7 cellular contexts compared by ENCODE assay signal in the genomic region with DNA sequence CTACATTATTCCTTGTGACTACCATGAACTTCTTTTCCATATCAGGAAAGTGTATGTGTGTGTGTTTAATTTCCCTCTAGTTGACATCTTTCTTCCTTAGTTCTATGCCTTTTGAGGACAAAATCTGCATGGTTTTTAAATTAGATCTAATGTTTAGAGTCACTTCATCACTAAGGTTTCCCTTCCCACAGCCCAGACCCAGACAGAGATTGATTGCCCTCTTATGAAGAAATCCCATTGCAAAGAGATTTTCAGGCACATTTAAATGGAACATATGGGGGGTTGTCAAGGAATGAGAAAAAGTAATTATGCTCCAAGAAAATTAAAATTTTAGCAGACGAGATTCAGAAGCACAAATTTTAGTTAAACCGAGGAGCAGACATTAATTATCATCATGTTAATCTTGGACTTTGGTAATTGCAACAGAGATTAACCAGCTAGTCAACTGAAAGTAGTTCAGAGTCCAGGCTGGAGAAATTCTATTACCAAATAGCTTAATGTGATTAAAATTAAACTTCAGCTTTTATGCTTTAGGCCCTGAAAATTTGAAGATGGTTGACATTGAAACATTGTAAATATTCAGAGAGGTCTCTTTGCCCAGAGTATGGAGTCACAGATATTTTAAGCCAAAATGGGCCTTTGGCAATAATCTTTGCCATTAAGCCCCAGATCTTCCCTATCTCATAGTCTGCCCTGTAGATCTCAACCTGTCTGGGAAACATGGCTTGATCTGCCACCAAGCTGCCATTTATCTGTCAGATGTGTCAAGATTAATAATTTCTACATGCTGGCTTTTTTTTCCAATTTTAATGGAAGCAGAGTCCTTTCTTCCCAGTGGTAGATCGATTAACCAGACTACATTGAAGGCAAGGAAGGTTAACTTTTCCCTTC.
"Had no signal": no experiment of that assay in that cellular context is flagged by ENCODE, and none has a peak within 500 bp of the region (broad histone marks: within the 10 kb centered on the region; RNA-seq: fewer than 3 reads in every experiment).

No MANE protein-coding gene starts in this region.

- H3K9ac ChIP-seq: GM23248, KMS-11 had no signal

- H3K27ac ChIP-seq: GM23248, KMS-11 had no signal

- FAIRE-seq: HTR-8/SVneo had no signal

- H3K4me2 ChIP-seq: KMS-11 had no signal

- DNase-seq: GM23248, GOT3, H7, HCEC 1CT, KBM-7 had no signal

- H3K4me3 ChIP-seq: GM23248 had no signal

- H2AFZ ChIP-seq: GM23248 had no signal
